In the genomic region with DNA sequence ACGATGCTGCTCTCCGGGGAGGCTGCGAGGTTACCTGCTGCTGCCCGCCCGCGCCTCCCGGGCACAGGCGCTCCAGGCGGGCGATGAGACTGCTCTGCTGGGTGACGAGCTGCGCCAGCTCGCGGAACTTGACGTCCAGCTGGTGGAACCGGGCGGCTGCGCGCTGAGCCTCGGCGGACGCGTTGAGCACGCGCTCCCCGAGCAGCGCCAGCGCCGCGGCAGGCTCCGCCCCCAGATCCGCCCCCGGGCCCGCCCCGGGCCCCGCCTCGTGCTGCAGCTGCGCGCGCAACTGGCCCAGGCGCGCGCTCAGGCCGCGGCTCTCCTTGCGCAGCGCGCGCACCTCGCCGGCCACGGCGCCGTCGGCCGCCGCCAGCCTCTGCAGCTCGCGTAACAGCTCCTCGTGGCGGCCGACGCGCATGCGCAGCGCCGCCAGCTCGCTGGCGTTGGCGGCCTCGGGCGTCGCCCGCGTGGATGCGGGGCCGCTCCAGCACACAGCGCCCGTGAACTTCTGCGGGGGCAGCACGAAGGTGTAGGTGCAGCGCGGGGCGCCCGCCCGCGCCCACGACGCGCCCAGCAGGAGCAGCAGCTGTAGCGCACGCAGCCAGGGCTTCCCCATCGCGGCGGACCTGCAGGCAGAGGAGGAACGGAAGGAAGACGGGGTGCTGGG, we compare ENCODE assay signal across 8 cellular contexts. TPM values are rescaled to one million over a fixed set of nuclear protein-coding genes. Genes with fewer than 3 reads are reported as not detected.
A peak's percentile ranks its signal among the peaks of the same experiment; 100 is the strongest.
DNase-seq lines count a peak whose midpoint lies in the region; ATAC-seq and TF ChIP-seq lines count a peak whose summit lies in the region.

No MANE protein-coding gene starts in this region.

- H3K4me3 ChIP-seq in gastrocnemius medialis: peak overlapping the region; percentile 31 to 63 (median 52)

- H3K27me3 ChIP-seq in gastrocnemius medialis: peaks cover 0 to 13% (median 9%) of the 10 kb centered on the region in 3 donors

- no peaks in the 10 kb centered on the region for H3K9me3 ChIP-seq in gastrocnemius medialis

- no peaks in the 10 kb centered on the region for H3K36me3 ChIP-seq in gastrocnemius medialis

- in situ Hi-C loops in gastrocnemius medialis (cut with MboI; ENCODE audit: low sequenced_read_pairs in 4 of 4): no loop called here

- intact Hi-C loops in gastrocnemius medialis (cut with DNase I; ENCODE audit: low total_unique reads): no loop called here

- ATAC-seq in GM18502 (IDR thresholded peaks at IDR 0.05; ENCODE audit: poor library complexity, unreplicated experiment) (peak; percentile 74), HG02885 (IDR thresholded peaks at IDR 0.05; ENCODE audit: poor library complexity, unreplicated experiment) (peak; percentile 85), gastrocnemius medialis (peak; percentile 89 to 93), GM19395 (IDR thresholded peaks at IDR 0.05; ENCODE audit: unreplicated experiment) (no peak)

- peak in 1 of 5 experiments; percentile 22 for TF ChIP-seq CTCF in gastrocnemius medialis (IDR thresholded peaks at IDR 0.05 in 4 of 5, conservative IDR thresholded peaks at IDR 0.05 in 1 of 5)

- DNase-seq in NCI-H146 treated with DMSO at 0.1 percent for 48 hours (lab: John Stamatoyannopoulos, UW; ENCODE audit: unreplicated experiment) (peak; percentile 61), T-helper 22 cell (ENCODE audit: low read depth) (peak; percentile 79), astrocyte of the hippocampus (ENCODE audit: low read depth, low spot score) (peak; percentile 98), hypothalamus (lab: John Stamatoyannopoulos, UW) (peak; percentile 35 to 91 (median 78)), gastrocnemius medialis (peak; percentile 41 to 68)

- peak in 1 of 2 donors; percentile 10 for TF ChIP-seq POLR2A in gastrocnemius medialis (IDR thresholded peaks at IDR 0.05)

- peaks cover 5 to 6% of the 10 kb centered on the region in 2 donors for H3K4me1 ChIP-seq in gastrocnemius medialis

- peak overlapping the region; percentile 58 to 70 (median 66) for H3K27ac ChIP-seq in gastrocnemius medialis

RNA-seq across cellular contexts. Expression of a gene that starts 6.4 kb away (rescaled TPM):
- total RNA-seq in gastrocnemius medialis: 1 to 10 TPM in 1 of 4 donors, not detected in 3; 4.0 TPM

RNA-seq across cellular contexts. Expression of a gene that starts 10.0 kb away (rescaled TPM):
- total RNA-seq in gastrocnemius medialis: 10 to 100 TPM in 1 of 4 donors, 1 to 10 TPM in 3; 2.2 to 11.2 (median 2.8) TPM

RNA-seq across cellular contexts. Expression of a gene that starts 10.1 kb away (rescaled TPM):
- 10 to 100 TPM; 30.5 to 42.3 (median 36.7) TPM for total RNA-seq in gastrocnemius medialis

RNA-seq across cellular contexts. Expression of a gene that starts 15.4 kb away (rescaled TPM):
- 1 to 10 TPM in 3 of 4 donors, not detected in 1; 2.4 to 4.3 (median 3.9) TPM for total RNA-seq in gastrocnemius medialis

RNA-seq across cellular contexts. Expression of a gene that starts 23.6 kb away (rescaled TPM):
- 100 to 1,000 TPM; 321 to 516 (median 354) TPM for total RNA-seq in gastrocnemius medialis
